In genomic region chr4:4762909-4763814, GRCh38 we compare ENCODE assay signal across 1 cellular context.
TF ChIP-seq lines count a peak whose summit lies in the region.

No MANE protein-coding gene starts in this region.

TF ChIP-seq in WTC11, 78 proteins besides CTCF, POLR2A, EP300 and RAD21 (continued from another document):
- TF ChIP-seq AR (CRISPR knock-in tag; IDR thresholded peaks at IDR 0.05) (no peak), HMGXB4 (CRISPR knock-in tag; IDR thresholded peaks at IDR 0.05) (no peak), FOXP4 (CRISPR knock-in tag; IDR thresholded peaks at IDR 0.05) (no peak), SP1 (CRISPR knock-in tag; conservative IDR thresholded peaks at IDR 0.05) (peak; percentile 34; the same call in 1 of the 2 replicates), ZNF423 (CRISPR knock-in tag; IDR thresholded peaks at IDR 0.05) (peak; percentile 91), ZNF425 (CRISPR knock-in tag; conservative IDR thresholded peaks at IDR 0.05) (no peak), ZNF317 (CRISPR knock-in tag; IDR thresholded peaks at IDR 0.05; ENCODE audit: borderline replicate concordance, low read depth) (peak; percentile 68), RELA (CRISPR knock-in tag; IDR thresholded peaks at IDR 0.05; ENCODE audit: borderline replicate concordance) (no peak), ZNF281 (CRISPR knock-in tag; IDR thresholded peaks at IDR 0.05) (no peak), TEAD4 (CRISPR knock-in tag; IDR thresholded peaks at IDR 0.05) (no peak)
